Comparison of ENCODE assay signal across 8 cellular contexts in the genomic region with DNA sequence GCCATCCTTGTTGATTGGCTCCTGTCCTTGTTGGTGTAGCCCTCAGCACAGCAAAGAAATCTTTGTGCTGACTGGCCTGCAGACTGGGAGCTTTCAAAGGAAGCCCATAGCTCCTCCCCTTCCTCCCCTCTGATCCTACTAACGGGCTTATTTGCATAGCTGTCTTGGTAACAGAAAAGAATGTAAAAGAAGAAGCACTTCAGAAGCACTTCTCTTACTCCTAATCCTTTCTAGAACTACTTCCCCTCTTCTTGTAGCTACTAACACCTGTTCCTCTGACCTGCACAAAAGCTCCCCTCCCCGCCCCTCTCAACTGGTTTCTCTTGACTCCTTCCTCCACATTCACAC. TPM values are rescaled to one million over a fixed set of nuclear protein-coding genes. Genes with fewer than 3 reads are reported as not detected.
A peak's percentile ranks its signal among the peaks of the same experiment; 100 is the strongest.
DNase-seq lines count a peak whose midpoint lies in the region; ATAC-seq and TF ChIP-seq lines count a peak whose summit lies in the region.

No MANE protein-coding gene starts in this region.

- no peaks in the 10 kb centered on the region for H3K36me3 Mint-ChIP-seq in glutamatergic neuron (ENCODE audit: unreplicated experiment)

- 14 to 15% methylated on average over 2 of the region's 2 CpGs for WGBS in thyroid gland, 2 donors
- whole genome bisulfite sequencing in mammary epithelial cell (ENCODE audit: low coverage, missing lambda C conversion rate) = 73% methylated on average over 2 of the region's 2 CpGs

- CTCF ChIA-PET in mammary epithelial cell (lab: Charles Lee; ENCODE audit: low non-redundant PET) = no interaction called here

- peak overlapping the region; percentile 87 to 97 (median 89) for H3K27ac ChIP-seq in thyroid gland
- H3K27ac ChIP-seq in mammary epithelial cell (ENCODE audit: insufficient read depth, low read depth, low read length) = no peak overlapping the region

- ATAC-seq in HG03135 (IDR thresholded peaks at IDR 0.05; ENCODE audit: unreplicated experiment) = peak; percentile 99

- DNase-seq in DMS79 treated with DMSO at 0.1 percent for 48 hours (lab: John Stamatoyannopoulos, UW) (peak; percentile 87), RPMI8226 (peak; percentile 94), glutamatergic neuron (no peak), thyroid gland (peak; percentile 72 to 80), mammary epithelial cell (no peak)
- DNase-seq in NK-92 treated with Interleukin-12 subunit alpha and Interleukin-12 subunit beta, amount 100 ng/mL, for 24 hours (lab: John Stamatoyannopoulos, UW) = no peak

- no peaks in the 10 kb centered on the region for H4K20me1 ChIP-seq in mammary epithelial cell (ENCODE audit: insufficient read depth, low read length)

- H3K4me1 ChIP-seq in thyroid gland (peaks cover 68 to 72% of the 10 kb centered on the region in 2 donors), mammary epithelial cell (ENCODE audit: insufficient read depth, low read length) (no peaks in the 10 kb centered on the region)

- dilution Hi-C loops in mammary epithelial cell (cut with HindIII; ENCODE audit: low sequenced_read_pairs) = no loop called here

- H3K4me3 Mint-ChIP-seq in glutamatergic neuron (ENCODE audit: unreplicated experiment) = peak overlapping the region; percentile 61

- H3K4me3 ChIP-seq in thyroid gland (replicated peaks in 1 of 3) (no peak overlapping the region), mammary epithelial cell (replicated peaks in 1 of 3; ENCODE audit: insufficient read depth in 1 of 3, low read depth in 2 of 3, low read length in 3 of 3) (no peak overlapping the region)

- no peak for TF ChIP-seq CTCF in glutamatergic neuron (IDR thresholded peaks at IDR 0.05; ENCODE audit: partially characterized antibody, unreplicated experiment)
- TF ChIP-seq CTCF in thyroid gland (IDR thresholded peaks at IDR 0.05) = no peak
- no peak for TF ChIP-seq CTCF in mammary epithelial cell (conservative IDR thresholded peaks at IDR 0.05 in 1 of 2, IDR thresholded peaks at IDR 0.05 in 1 of 2; ENCODE audit: extremely low read depth in 1 of 2, insufficient read depth in 1 of 2, low read depth in 1 of 2, low read length in 2 of 2)

- intact Hi-C loops in thyroid gland (cut with DNase I) (no loop called here), mammary epithelial cell (cut with micrococcal nuclease) (no loop called here)

- H3K36me3 ChIP-seq in thyroid gland (no peaks in the 10 kb centered on the region), mammary epithelial cell (ENCODE audit: insufficient read depth, low read length) (no peaks in the 10 kb centered on the region)

- in situ Hi-C loops in mammary epithelial cell (cut with MboI; ENCODE audit: low sequenced_read_pairs in 2 of 2) = no loop called here

- H3K9me3 ChIP-seq in thyroid gland = no peaks in the 10 kb centered on the region
- H3K9me3 ChIP-seq in mammary epithelial cell (replicated peaks; ENCODE audit: insufficient read depth, low read length) = no peaks in the 10 kb centered on the region

- no peak overlapping the region for H3K9ac ChIP-seq in mammary epithelial cell (ENCODE audit: insufficient read depth, low read length)

- H3K27ac Mint-ChIP-seq in glutamatergic neuron (ENCODE audit: unreplicated experiment) = peak overlapping the region; percentile 94

- TF ChIP-seq POLR2A in GM19099 (IDR thresholded peaks at IDR 0.05; ENCODE audit: extremely low read depth, insufficient read length, low read depth) (peak; percentile 78), thyroid gland (IDR thresholded peaks at IDR 0.05) (peak in 1 of 2 donors; percentile 81)

- no peaks in the 10 kb centered on the region for H3K79me2 ChIP-seq in mammary epithelial cell (ENCODE audit: insufficient read depth, low read length)

- peaks cover 5% of the 10 kb centered on the region for H3K27me3 Mint-ChIP-seq in glutamatergic neuron (ENCODE audit: unreplicated experiment)

- no peak overlapping the region for H2AFZ ChIP-seq in mammary epithelial cell (ENCODE audit: low read depth, low read length)

- H3K27me3 ChIP-seq in thyroid gland (no peaks in the 10 kb centered on the region), mammary epithelial cell (ENCODE audit: insufficient read depth, low read length) (no peaks in the 10 kb centered on the region)

- no TSS peak for BruUV-seq in mammary epithelial cell (replicated peaks; lab: Mats Ljungman, UMichigan)

- H3K4me2 ChIP-seq in mammary epithelial cell (ENCODE audit: insufficient read depth, low read depth, low read length) = no peak overlapping the region

- peaks cover 16% of the 10 kb centered on the region for H3K4me1 Mint-ChIP-seq in glutamatergic neuron (ENCODE audit: low read depth, unreplicated experiment)

- H3K9me3 Mint-ChIP-seq in glutamatergic neuron (ENCODE audit: unreplicated experiment) = peaks cover 2% of the 10 kb centered on the region

RNA-seq across cellular contexts. Expression of gene RIC8B, which starts 14.3 kb away (rescaled TPM):
- total RNA-seq in glutamatergic neuron (ENCODE audit: unreplicated experiment) (21.3 TPM), thyroid gland (10 to 100 TPM; 32.5 to 49.8 (median 41.6) TPM), mammary epithelial cell (1 to 10 TPM; 9.2 to 9.3 TPM)
- 4.6 TPM for polyA plus RNA-seq in mammary epithelial cell
- 17.6 TPM for polyA minus RNA-seq in mammary epithelial cell

Comparison
In these comparisons a context has a peak if more than half of its experiments do, and no peak if none do; other contexts are left out.
1. DNase-seq: peak in DMS79 treated with DMSO at 0.1 percent for 48 hours (single experiment), RPMI8226 (single experiment) and thyroid gland (2 of 2); none in glutamatergic neuron (single experiment), mammary epithelial cell (single experiment) and NK-92 treated with Interleukin-12 subunit alpha and Interleukin-12 subunit beta, amount 100 ng/mL, for 24 hours (single experiment).